In genomic region chr1:207156095-207156494, GRCh38 we compare ENCODE assay signal across 15 cellular contexts.
"Had no signal": no experiment of that assay in that cellular context is flagged by ENCODE, and none has a peak within 500 bp of the region (broad histone marks: within the 10 kb centered on the region; RNA-seq: fewer than 3 reads in every experiment).

No MANE protein-coding gene starts in this region.

- H3K27ac Mint-ChIP-seq: activated naive CD4-positive, alpha-beta T cell treated with anti-CD3 and anti-CD28 coated beads, Interleukin-2, amount 50 U/mL, for 24 hours; activated T-cell treated with anti-CD3 and anti-CD28 coated beads, Interleukin-2, amount 50 U/mL, for 72 hours; endodermal cell; mesothelial cell of epicardium; natural killer cell treated with Interleukin-12 subunit alpha and Interleukin-12 subunit beta and Interleukin-15 and Interleukin-18, amount 100 ng/mL, for 72 hours; stimulated activated effector memory CD8-positive, alpha-beta T cell treated with anti-CD3 and anti-CD28 coated beads, Interleukin-12 subunit alpha, Interleukin-12 subunit beta, amount 100 ng/mL, for 72 hours; type B pancreatic cell had no signal

- DNase-seq: activated CD4-positive, alpha-beta T cell treated with anti-CD3 and anti-CD28 coated beads, Interleukin-2, amount 50 U/mL, for 4 hours; activated gamma-delta T cell; activated T-cell treated with anti-CD3 and anti-CD28 coated beads, Interleukin-2, amount 50 U/mL, for 72 hours; dorsolateral prefrontal cortex; endodermal cell; foreskin fibroblast; left cardiac atrium; sigmoid colon; stimulated activated CD4-positive, alpha-beta T cell treated with anti-CD3 and anti-CD28 coated beads, Interleukin-4, amount 100 ng/mL, for 24 hours; stomach had no signal

- H3K36me3 Mint-ChIP-seq: type B pancreatic cell had no signal

- H3K4me1 Mint-ChIP-seq: activated naive CD4-positive, alpha-beta T cell treated with anti-CD3 and anti-CD28 coated beads, Interleukin-2, amount 50 U/mL, for 24 hours; endodermal cell; mesothelial cell of epicardium; stimulated activated effector memory CD8-positive, alpha-beta T cell treated with anti-CD3 and anti-CD28 coated beads, Interleukin-12 subunit alpha, Interleukin-12 subunit beta, amount 100 ng/mL, for 72 hours had no signal

- H3K9me3 Mint-ChIP-seq: endodermal cell, type B pancreatic cell had no signal

- H3K4me3 Mint-ChIP-seq: activated naive CD4-positive, alpha-beta T cell treated with anti-CD3 and anti-CD28 coated beads, Interleukin-2, amount 50 U/mL, for 24 hours; activated T-cell treated with anti-CD3 and anti-CD28 coated beads, Interleukin-2, amount 50 U/mL, for 72 hours; endodermal cell; mesothelial cell of epicardium; natural killer cell treated with Interleukin-12 subunit alpha and Interleukin-12 subunit beta and Interleukin-15 and Interleukin-18, amount 100 ng/mL, for 72 hours; stimulated activated effector memory CD8-positive, alpha-beta T cell treated with anti-CD3 and anti-CD28 coated beads, Interleukin-12 subunit alpha, Interleukin-12 subunit beta, amount 100 ng/mL, for 72 hours; type B pancreatic cell had no signal

- ATAC-seq: activated T-cell treated with anti-CD3 and anti-CD28 coated beads, Interleukin-2, amount 50 U/mL, for 72 hours; natural killer cell treated with Interleukin-12 subunit alpha and Interleukin-12 subunit beta and Interleukin-15 and Interleukin-18, amount 100 ng/mL, for 72 hours; stimulated activated effector memory CD8-positive, alpha-beta T cell treated with anti-CD3 and anti-CD28 coated beads, Interleukin-12 subunit alpha, Interleukin-12 subunit beta, amount 100 ng/mL, for 72 hours had no signal
